In the genomic region with DNA sequence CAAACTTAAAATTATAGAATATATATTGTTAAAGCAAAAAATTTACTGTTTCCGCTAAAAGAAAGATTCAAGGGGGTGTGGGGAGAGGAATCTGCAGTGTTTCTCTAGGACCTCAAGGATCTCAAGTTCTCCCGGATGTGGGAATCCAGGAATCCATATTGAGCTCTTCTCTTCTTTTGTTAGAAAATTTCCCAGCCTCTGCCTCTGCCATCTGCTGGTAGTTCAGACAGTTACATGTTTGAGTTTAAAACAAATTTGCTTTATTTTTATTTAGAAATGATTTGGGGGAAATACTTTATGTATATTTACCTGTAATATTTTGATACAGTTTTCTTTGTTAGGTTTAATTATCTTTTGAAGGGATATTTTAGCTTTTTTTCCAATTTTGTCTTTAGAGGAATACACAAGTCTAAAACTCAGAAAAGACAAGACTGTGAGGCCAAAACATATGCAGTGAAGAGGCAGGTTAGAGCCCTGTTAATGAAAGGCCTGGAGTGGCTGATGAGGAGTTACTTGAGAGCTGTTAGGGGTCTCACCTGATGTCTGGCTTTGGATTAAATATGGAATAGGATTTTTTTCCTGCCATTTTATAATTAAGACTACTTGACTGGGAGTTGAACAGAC, we compare ENCODE assay signal across 8 cellular contexts.
DNase-seq lines count a peak whose midpoint lies in the region; ATAC-seq, FAIRE-seq and TF ChIP-seq lines count a peak whose summit lies in the region.

No MANE protein-coding gene starts in this region.

- intact Hi-C loops in kidney (cut with DNase I), result no loop called here

- peak; percentile 78 for TF ChIP-seq CTCF in C4-2B (conservative IDR thresholded peaks at IDR 0.05)
- peak; percentile 42 for TF ChIP-seq CTCF in kidney (IDR thresholded peaks at IDR 0.05; ENCODE audit: borderline replicate concordance, extremely low read depth, insufficient read depth)

- ATAC-seq in GM21423 (IDR thresholded peaks at IDR 0.05; ENCODE audit: unreplicated experiment), result no peak

- H3K4me1 ChIP-seq in kidney (ENCODE audit: control insufficient read depth in 1 of 2, insufficient read depth in 1 of 2, low read depth in 1 of 2, low read length in 2 of 2), result peaks cover 0 to 4% of the 10 kb centered on the region in 2 donors

- no peaks in the 10 kb centered on the region for H3K36me3 ChIP-seq in kidney (ENCODE audit: control insufficient read depth in 1 of 2, insufficient read depth in 2 of 2, low read length in 2 of 2)

- H3K9me3 ChIP-seq in kidney (ENCODE audit: control insufficient read depth in 1 of 2, low read length in 2 of 2), result no peaks in the 10 kb centered on the region

- FAIRE-seq in kidney (lab: Jason Lieb, UNC), result peak; percentile 63

- H3K27ac ChIP-seq in C4-2B, result no peak overlapping the region
- no peak overlapping the region for H3K27ac ChIP-seq in kidney (ENCODE audit: low read depth in 2 of 2, low read length in 2 of 2)

- DNase-seq in HPDE6-E6E7 (ENCODE audit: extremely low spot score) (peak; percentile 27), SW480 (ENCODE audit: low spot score) (peak; percentile 47), kidney (no peak), hypothalamus (lab: John Stamatoyannopoulos, UW) (no peak)
- no peak for DNase-seq in stimulated activated naive CD4-positive, alpha-beta T cell (lab: John Stamatoyannopoulos, UW)
- no peak for DNase-seq in effector CD4-positive, alpha-beta T cell

- H3K9ac ChIP-seq in kidney (ENCODE audit: low read length in 2 of 2), result no peak overlapping the region

- H3K4me3 ChIP-seq in kidney (ENCODE audit: low read length in 2 of 2), result no peak overlapping the region

Comparison
In these comparisons a context has a peak if more than half of its experiments do, and no peak if none do; other contexts are left out.
1. DNase-seq: peak in HPDE6-E6E7 (single experiment) and SW480 (single experiment); none in kidney (single experiment), hypothalamus (0 of 51), stimulated activated naive CD4-positive, alpha-beta T cell (0 of 6) and effector CD4-positive, alpha-beta T cell (single experiment).